ENCODE assay signal across 8 cellular contexts in genomic region chr16:90019543-90020259, GRCh38. TPM values are rescaled to one million over a fixed set of nuclear protein-coding genes. Genes with fewer than 3 reads are reported as not detected.
A peak's percentile ranks its signal among the peaks of the same experiment; 100 is the strongest.
DNase-seq lines count a peak whose midpoint lies in the region; ATAC-seq and TF ChIP-seq lines count a peak whose summit lies in the region.

No MANE protein-coding gene starts in this region.

- peak overlapping the region; percentile 48 to 77 for H3K4me3 ChIP-seq in gastroesophageal sphincter
- peak overlapping the region; percentile 62 for H3K4me3 ChIP-seq in parathyroid adenoma (ENCODE audit: low read depth, low read length)

- H3K36me3 ChIP-seq in gastroesophageal sphincter (no peaks in the 10 kb centered on the region), parathyroid adenoma (ENCODE audit: control insufficient read depth, insufficient read depth, low read length) (no peaks in the 10 kb centered on the region)

- H2AFZ ChIP-seq in parathyroid adenoma = peak overlapping the region; percentile 96

- H3K4me3 Mint-ChIP-seq in activated T-helper 17 cell treated with anti-CD3 and anti-CD28 coated beads, Interleukin-2, amount 50 U/mL, for 72 hours = peak overlapping the region; percentile 63

- peak in 2 of 4 experiments; percentile 13 to 41 for TF ChIP-seq CTCF in gastroesophageal sphincter (IDR thresholded peaks at IDR 0.05)
- peak; percentile 26 for TF ChIP-seq CTCF in parathyroid adenoma (IDR thresholded peaks at IDR 0.05)

- peak; percentile 83 for DNase-seq in 8988T
- peak; percentile 31 for DNase-seq in NCI-H748 treated with DMSO at 0.1 percent for 48 hours (lab: John Stamatoyannopoulos, UW)
- DNase-seq in SW480 (ENCODE audit: low spot score) = no peak

- H3K27ac ChIP-seq in gastroesophageal sphincter (peak overlapping the region in 3 of 4 donors; percentile 31 to 67 (median 42)), parathyroid adenoma (peak overlapping the region; percentile 39)

- H3K9me3 ChIP-seq in gastroesophageal sphincter (no peaks in the 10 kb centered on the region), parathyroid adenoma (ENCODE audit: control insufficient read depth, low read length) (no peaks in the 10 kb centered on the region)

- no peaks in the 10 kb centered on the region for H3K36me3 Mint-ChIP-seq in activated T-helper 17 cell treated with anti-CD3 and anti-CD28 coated beads, Interleukin-2, amount 50 U/mL, for 72 hours (ENCODE audit: low read depth)

- H3K79me2 ChIP-seq in parathyroid adenoma = peaks cover 9% of the 10 kb centered on the region

- H3K4me2 ChIP-seq in parathyroid adenoma (ENCODE audit: low read length) = peak overlapping the region; percentile 89

- H3K9ac ChIP-seq in parathyroid adenoma = peak overlapping the region; percentile 84

- 0 to 15% methylated on average over 1 of the region's 57 CpGs for WGBS in gastroesophageal sphincter (ENCODE audit: low coverage in 1 of 2), 2 donors

- peaks cover 5% of the 10 kb centered on the region for H3K4me1 Mint-ChIP-seq in activated T-helper 17 cell treated with anti-CD3 and anti-CD28 coated beads, Interleukin-2, amount 50 U/mL, for 72 hours

- no peaks in the 10 kb centered on the region for H3K9me3 Mint-ChIP-seq in activated T-helper 17 cell treated with anti-CD3 and anti-CD28 coated beads, Interleukin-2, amount 50 U/mL, for 72 hours

- H3K27me3 Mint-ChIP-seq in activated T-helper 17 cell treated with anti-CD3 and anti-CD28 coated beads, Interleukin-2, amount 50 U/mL, for 72 hours = no peaks in the 10 kb centered on the region

- ATAC-seq in GM18909 (IDR thresholded peaks at IDR 0.05; ENCODE audit: poor library complexity, unreplicated experiment) (peak; percentile 39), gastroesophageal sphincter (no peak), GM18517 (IDR thresholded peaks at IDR 0.05; ENCODE audit: unreplicated experiment) (no peak)
- peak; percentile 50 for ATAC-seq in activated T-helper 17 cell treated with anti-CD3 and anti-CD28 coated beads, Interleukin-2, amount 50 U/mL, for 72 hours (replicated peaks)

- TF ChIP-seq POLR2A in gastroesophageal sphincter (IDR thresholded peaks at IDR 0.05) = no peak

- peaks cover 0 to 53% (median 13%) of the 10 kb centered on the region in 3 donors for H3K4me1 ChIP-seq in gastroesophageal sphincter
- H3K4me1 ChIP-seq in parathyroid adenoma = peaks cover 14% of the 10 kb centered on the region

- no peak for TF ChIP-seq EP300 in gastroesophageal sphincter (IDR thresholded peaks at IDR 0.05)

- H3K27me3 ChIP-seq in gastroesophageal sphincter (no peaks in the 10 kb centered on the region), parathyroid adenoma (ENCODE audit: control insufficient read depth, insufficient read depth, low read length) (no peaks in the 10 kb centered on the region)

- no peak overlapping the region for H3K27ac Mint-ChIP-seq in activated T-helper 17 cell treated with anti-CD3 and anti-CD28 coated beads, Interleukin-2, amount 50 U/mL, for 72 hours

RNA-seq across cellular contexts. Expression of gene DBNDD1, which starts 0.4 kb away (rescaled TPM):
- total RNA-seq in activated T-helper 17 cell treated with anti-CD3 and anti-CD28 coated beads, Interleukin-2, amount 50 U/mL, for 72 hours = under 1 TPM in 1 of 2 donors, not detected in 1; 0.53 TPM
- 1 to 10 TPM; 1.1 to 4.1 (median 3.5) TPM for total RNA-seq in gastroesophageal sphincter

RNA-seq across cellular contexts. Expression of gene PRDM7, which starts 57.4 kb away (rescaled TPM):
- total RNA-seq in activated T-helper 17 cell treated with anti-CD3 and anti-CD28 coated beads, Interleukin-2, amount 50 U/mL, for 72 hours = under 1 TPM in 1 of 2 donors, not detected in 1; 0.13 TPM
- not detected for total RNA-seq in gastroesophageal sphincter

Comparison
In these comparisons a context has a peak if more than half of its experiments do, and no peak if none do; other contexts are left out.
1. ATAC-seq: peak in GM18909 (single experiment) and activated T-helper 17 cell treated with anti-CD3 and anti-CD28 coated beads, Interleukin-2, amount 50 U/mL, for 72 hours (single experiment); none in gastroesophageal sphincter (single experiment) and GM18517 (single experiment).